In genomic region chr5:149407331-149408251, GRCh38 we compare ENCODE assay signal across 15 cellular contexts. TPM values are rescaled to one million over a fixed set of nuclear protein-coding genes. Genes with fewer than 3 reads are reported as not detected.
A peak's percentile ranks its signal among the peaks of the same experiment; 100 is the strongest.
DNase-seq lines count a peak whose midpoint lies in the region; ATAC-seq and TF ChIP-seq lines count a peak whose summit lies in the region.
"Had no signal": no experiment of that assay in that cellular context is flagged by ENCODE, and none has a peak within 500 bp of the region (broad histone marks: within the 10 kb centered on the region; RNA-seq: fewer than 3 reads in every experiment).

No MANE protein-coding gene starts in this region.

- no peak overlapping the region for H2BK120ac ChIP-seq in H9 (ENCODE audit: low read depth, low read length, poor library complexity, severe bottlenecking)

- TF ChIP-seq POLR2A in right lobe of liver (IDR thresholded peaks at IDR 0.05) = no peak

- no peak overlapping the region for H2AFZ ChIP-seq in H9 (ENCODE audit: low read length)
- H2AFZ ChIP-seq in smooth muscle cell (ENCODE audit: low read depth) = no peak overlapping the region

- no peak overlapping the region for H3K18ac ChIP-seq in H9 (ENCODE audit: insufficient read length, low read depth, low read length)

- no peak overlapping the region for H2AK5ac ChIP-seq in H9 (ENCODE audit: insufficient read length, low read length)

- H3K23ac ChIP-seq in H9 (ENCODE audit: insufficient read length, low read depth, low read length) = no peak overlapping the region

- H4K5ac ChIP-seq in H9 (ENCODE audit: insufficient read length, low read depth, low read length) = no peak overlapping the region

- H3K9me3 ChIP-seq in H9 (ENCODE audit: control insufficient read depth, low read depth, low read length) = no peaks in the 10 kb centered on the region
- H3K9me3 ChIP-seq in colonic mucosa = no peaks in the 10 kb centered on the region
- no peaks in the 10 kb centered on the region for H3K9me3 ChIP-seq in right lobe of liver
- H3K9me3 ChIP-seq in smooth muscle cell (replicated peaks; ENCODE audit: low read depth) = no peaks in the 10 kb centered on the region

- H3K4me2 ChIP-seq in H9 (ENCODE audit: insufficient read depth, insufficient read length, low read length) (no peak overlapping the region), smooth muscle cell (peak overlapping the region; percentile 88)

- H3K27ac Mint-ChIP-seq in H9 = peak overlapping the region in 2 of 3 experiments; percentile 54 to 76; a peak in 4 of 7 replicates
- H3K27ac Mint-ChIP-seq: activated CD4-positive, alpha-beta T cell treated with anti-CD3 and anti-CD28 coated beads, Interleukin-2, amount 10 ng/mL, durations not matched to agents 24 days and 14 days; activated naive CD4-positive, alpha-beta T cell treated with anti-CD3 and anti-CD28 coated beads for 36 hours had no signal

- no peak overlapping the region for H3K56ac ChIP-seq in H9 (ENCODE audit: insufficient read length, low read depth, low read length)

- H3K36me3 Mint-ChIP-seq in H9 (ENCODE audit: insufficient read depth in 1 of 3, low read depth in 3 of 3) = no peaks in the 10 kb centered on the region
- H3K36me3 Mint-ChIP-seq: CD4-positive, CD25-positive, alpha-beta regulatory T cell had no signal

- no peaks in the 10 kb centered on the region for H3K23me2 ChIP-seq in H9 (ENCODE audit: insufficient read length, low read depth, low read length, poor library complexity, severe bottlenecking)

- no peak overlapping the region for H4K91ac ChIP-seq in H9 (ENCODE audit: insufficient read length, low read depth, low read length)

- no peak overlapping the region for H3K4ac ChIP-seq in H9 (ENCODE audit: low read depth, low read length)

- H2BK20ac ChIP-seq in H9 (ENCODE audit: low read depth, low read length, poor library complexity, severe bottlenecking) = no peak overlapping the region

- no peak overlapping the region for H4K8ac ChIP-seq in H9 (replicated peaks; ENCODE audit: insufficient read length, low read depth, low read length)

- no peak for ATAC-seq in right lobe of liver
- ATAC-seq in GM18498 (IDR thresholded peaks at IDR 0.05; ENCODE audit: unreplicated experiment) = no peak
- no peak for ATAC-seq in GM19397 (IDR thresholded peaks at IDR 0.05; ENCODE audit: unreplicated experiment)
- ATAC-seq in GM19328 (IDR thresholded peaks at IDR 0.05; ENCODE audit: unreplicated experiment) = no peak

- no peaks in the 10 kb centered on the region; the same call in 1 of the 2 replicates for H3K4me1 ChIP-seq in H9 (ENCODE audit: insufficient read depth, low read length)
- H3K4me1 ChIP-seq in colonic mucosa = no peaks in the 10 kb centered on the region
- no peaks in the 10 kb centered on the region for H3K4me1 ChIP-seq in right lobe of liver
- H3K4me1 ChIP-seq in smooth muscle cell (ENCODE audit: low read depth) = peaks cover 48% of the 10 kb centered on the region

- intact Hi-C loops in colonic mucosa (cut with DNase I) (no loop called here), right lobe of liver (cut with DNase I) (no loop called here)

- WGBS in H9 (ENCODE audit: extremely low coverage, insufficient read length, low lambda C conversion rate) = no CpG with 5 or more reads among the region's 11 CpGs
- WGBS in right lobe of liver (ENCODE audit: insufficient coverage, low coverage, low lambda C conversion rate, missing lambda C conversion rate) = 66% methylated on average over 7 of the region's 11 CpGs
- 45% methylated on average over 11 of the region's 11 CpGs for whole genome bisulfite sequencing in smooth muscle cell (ENCODE audit: low lambda C conversion rate)

- no peaks in the 10 kb centered on the region for H3K79me2 ChIP-seq in H9 (ENCODE audit: insufficient read depth, low read length)
- H3K79me2 ChIP-seq in smooth muscle cell (ENCODE audit: low read depth) = peaks cover 60% of the 10 kb centered on the region

- no peaks in the 10 kb centered on the region for H3K9me3 Mint-ChIP-seq in H9
- H3K9me3 Mint-ChIP-seq: activated CD4-positive, alpha-beta T cell treated with anti-CD3 and anti-CD28 coated beads, Interleukin-2, amount 10 ng/mL, durations not matched to agents 24 days and 14 days; activated naive CD4-positive, alpha-beta T cell treated with anti-CD3 and anti-CD28 coated beads for 36 hours; CD4-positive, CD25-positive, alpha-beta regulatory T cell had no signal

- H3K4me1 Mint-ChIP-seq in H9 = peaks cover 29 to 47% of the 10 kb centered on the region in 2 experiments
- H3K4me1 Mint-ChIP-seq: activated CD4-positive, alpha-beta T cell treated with anti-CD3 and anti-CD28 coated beads, Interleukin-2, amount 10 ng/mL, durations not matched to agents 24 days and 14 days; CD4-positive, CD25-positive, alpha-beta regulatory T cell had no signal

- no peak overlapping the region for H2BK15ac ChIP-seq in H9 (ENCODE audit: low read depth, low read length)

- H3K27me3 ChIP-seq in H9 (ENCODE audit: insufficient read depth, low read length) (no peaks in the 10 kb centered on the region), colonic mucosa (no peaks in the 10 kb centered on the region), right lobe of liver (no peaks in the 10 kb centered on the region), smooth muscle cell (ENCODE audit: low read depth) (no peaks in the 10 kb centered on the region)

- no peak overlapping the region for H2BK12ac ChIP-seq in H9 (ENCODE audit: insufficient read length, low read depth, low read length)

- H3F3A ChIP-seq in smooth muscle cell (ENCODE audit: low read depth) = peaks cover 51% of the 10 kb centered on the region

- H3K27ac ChIP-seq in H9 (ENCODE audit: insufficient read length, low read depth, low read length) (no peak overlapping the region), colonic mucosa (peak overlapping the region; percentile 83), right lobe of liver (peak overlapping the region; percentile 54 to 64 (median 62)), smooth muscle cell (ENCODE audit: low read depth) (peak overlapping the region; percentile 95)

- H3K14ac ChIP-seq in H9 (ENCODE audit: insufficient read depth, low read length) = no peak overlapping the region; the same call in 1 of the 2 replicates

- no peak overlapping the region for H2BK5ac ChIP-seq in H9 (ENCODE audit: insufficient read length, low read length)

- no peak overlapping the region for H3K4me3 Mint-ChIP-seq in H9
- H3K4me3 Mint-ChIP-seq: activated CD4-positive, alpha-beta T cell treated with anti-CD3 and anti-CD28 coated beads, Interleukin-2, amount 10 ng/mL, durations not matched to agents 24 days and 14 days; activated naive CD4-positive, alpha-beta T cell treated with anti-CD3 and anti-CD28 coated beads for 36 hours; CD4-positive, CD25-positive, alpha-beta regulatory T cell had no signal

- H3K36me3 ChIP-seq in colonic mucosa (no peaks in the 10 kb centered on the region), right lobe of liver (no peaks in the 10 kb centered on the region), smooth muscle cell (ENCODE audit: low read depth) (no peaks in the 10 kb centered on the region)

- no peak overlapping the region for H3K9ac ChIP-seq in H9 (ENCODE audit: extremely low read depth, insufficient read length, low read length)
- H3K9ac ChIP-seq in colonic mucosa (ENCODE audit: low read depth in 2 of 2, low read length in 2 of 2) = peak overlapping the region; percentile 77 to 81
- H3K9ac ChIP-seq in smooth muscle cell (ENCODE audit: low read depth) = peak overlapping the region; percentile 41

- peak overlapping the region; percentile 35 for H3K4me3 ChIP-seq in colonic mucosa
- H3K4me3 ChIP-seq in right lobe of liver = peak overlapping the region; percentile 21 to 37 (median 35)
- peak overlapping the region; percentile 52 for H3K4me3 ChIP-seq in smooth muscle cell
- H3K4me3 ChIP-seq: GM12878 had no signal

- H3K27me3 Mint-ChIP-seq in H9 (ENCODE audit: low read depth) = no peaks in the 10 kb centered on the region
- H3K27me3 Mint-ChIP-seq: activated CD4-positive, alpha-beta T cell treated with anti-CD3 and anti-CD28 coated beads, Interleukin-2, amount 10 ng/mL, durations not matched to agents 24 days and 14 days; CD4-positive, CD25-positive, alpha-beta regulatory T cell had no signal

- DNase-seq in H9 (no peak), colonic mucosa (no peak), right lobe of liver (no peak), smooth muscle cell (lab: John Stamatoyannopoulos, UW; ENCODE audit: unreplicated experiment) (no peak)
- DNase-seq in activated naive CD4-positive, alpha-beta T cell treated with anti-CD3 and anti-CD28 coated beads, Interleukin-2, amount 50 U/mL, for 16 hours = no peak
- DNase-seq: activated CD4-positive, alpha-beta T cell treated with anti-CD3 and anti-CD28 coated beads, Interleukin-2, amount 10 ng/mL, durations not matched to agents 24 days and 14 days; activated naive CD4-positive, alpha-beta T cell treated with anti-CD3 and anti-CD28 coated beads for 36 hours; CD4-positive, CD25-positive, alpha-beta regulatory T cell; NCI-H510A; stimulated activated naive CD4-positive, alpha-beta T cell had no signal

- no peak overlapping the region for H3T11ph ChIP-seq in H9 (ENCODE audit: low read length)

- no peaks in the 10 kb centered on the region for H4K20me1 ChIP-seq in H9 (ENCODE audit: control insufficient read depth, insufficient read depth, insufficient read length)
- peaks cover 54% of the 10 kb centered on the region for H4K20me1 ChIP-seq in smooth muscle cell (ENCODE audit: low read depth)

- no peaks in the 10 kb centered on the region for H3K79me1 ChIP-seq in H9 (ENCODE audit: insufficient read depth, low read depth, low read length, poor library complexity, severe bottlenecking)

- TF ChIP-seq CTCF in H9 (conservative IDR thresholded peaks at IDR 0.05) (no peak), colonic mucosa (IDR thresholded peaks at IDR 0.05) (no peak), right lobe of liver (IDR thresholded peaks at IDR 0.05) (no peak), smooth muscle cell (IDR thresholded peaks at IDR 0.05; ENCODE audit: borderline replicate concordance, insufficient read depth, poor library complexity, severe bottlenecking) (no peak)

RNA-seq across cellular contexts. Expression of gene IL17B, which starts 28.5 kb away (rescaled TPM):
- total RNA-seq in H9 (2021) (not detected in 2 replicates), colonic mucosa (under 1 TPM in 1 of 2 donors, not detected in 1; 0.42 TPM), right lobe of liver (not detected), smooth muscle cell (12.0 and 24.8 TPM in 2 replicates)
- 10.4 and 11.6 TPM in 2 replicates for polyA plus RNA-seq in smooth muscle cell
- total RNA-seq: activated CD4-positive, alpha-beta T cell treated with anti-CD3 and anti-CD28 coated beads, Interleukin-2, amount 10 ng/mL, durations not matched to agents 24 days and 14 days; activated naive CD4-positive, alpha-beta T cell treated with anti-CD3 and anti-CD28 coated beads for 36 hours; CD4-positive, CD25-positive, alpha-beta regulatory T cell; GM12878; LHCN-M2 had no signal
- polyA plus RNA-seq: CD4-positive, CD25-positive, alpha-beta regulatory T cell; GM12878 had no signal

RNA-seq across cellular contexts. Expression of gene PCYOX1L, which starts 49.7 kb away (rescaled TPM):
- total RNA-seq in H9 (2021) = 15.3 and 16.5 TPM in 2 replicates
- total RNA-seq in colonic mucosa = 10 to 100 TPM in 1 of 2 donors, 1 to 10 TPM in 1; 4.0 to 10.1 TPM
- total RNA-seq in right lobe of liver = 1 to 10 TPM in 2 of 6 experiments, under 1 TPM in 4; 0.29 to 1.2 (median 0.62) TPM
- total RNA-seq in smooth muscle cell = 6.4 and 14.3 TPM in 2 replicates
- polyA plus RNA-seq in smooth muscle cell = 13.4 and 17.2 TPM in 2 replicates
